In the genomic region with DNA sequence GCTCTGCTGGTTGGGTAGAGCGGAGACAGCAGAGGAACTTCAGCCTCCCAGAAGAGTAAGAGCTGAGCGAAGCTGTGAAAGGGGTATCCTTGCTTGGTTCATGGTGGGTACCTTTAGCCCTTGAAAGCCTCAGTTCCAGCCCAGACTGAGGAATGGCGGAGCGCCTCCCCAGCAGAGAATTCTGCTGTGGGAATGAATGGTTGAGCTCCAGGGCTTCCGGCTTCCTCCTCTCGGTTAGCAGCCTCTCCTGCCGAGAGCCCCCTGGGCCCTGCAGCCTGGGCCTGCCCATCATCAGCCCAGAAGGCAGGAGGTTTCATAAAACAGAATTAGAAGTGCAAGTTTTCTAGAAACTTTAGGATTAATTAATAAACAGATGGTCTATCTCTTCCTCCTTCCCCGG, we compare ENCODE assay signal across 24 cellular contexts.
"Had no signal": no experiment of that assay in that cellular context is flagged by ENCODE, and none has a peak within 500 bp of the region (broad histone marks: within the 10 kb centered on the region; RNA-seq: fewer than 3 reads in every experiment).

No MANE protein-coding gene starts in this region.

- H3K4me1 ChIP-seq: breast epithelium, colonic mucosa had no signal

- H3K27ac ChIP-seq: breast epithelium, colonic mucosa, dorsolateral prefrontal cortex, epithelial cell of prostate, heart right ventricle, ovary, psoas muscle, right atrium auricular region, tibial artery had no signal

- H3K9me3 Mint-ChIP-seq: activated B cell treated with CpG ODN at 0.5 μM for 24 hours; activated naive CD8-positive, alpha-beta T cell treated with anti-CD3 and anti-CD28 coated beads for 36 hours; activated T-helper 1 cell treated with anti-CD3 and anti-CD28 coated beads, Interleukin-12 subunit alpha, Interleukin-12 subunit beta, Interleukin-2, Interleukin-4 antibody, amounts not matched to agents 30 ng/mL and 10 ng/mL and 1 ng/mL, durations not matched to agents 14 hours and 24 hours and 36 hours; central memory CD8-positive, alpha-beta T cell had no signal

- H3K4me3 Mint-ChIP-seq: activated B cell treated with CpG ODN at 0.5 μM for 24 hours; activated CD4-positive, alpha-beta T cell treated with anti-CD3 and anti-CD28 coated beads for 36 hours; activated naive CD8-positive, alpha-beta T cell treated with anti-CD3 and anti-CD28 coated beads for 36 hours; activated T-helper 1 cell treated with anti-CD3 and anti-CD28 coated beads, Interleukin-12 subunit alpha, Interleukin-12 subunit beta, Interleukin-2, Interleukin-4 antibody, amounts not matched to agents 30 ng/mL and 10 ng/mL and 1 ng/mL, durations not matched to agents 14 hours and 24 hours and 36 hours; central memory CD8-positive, alpha-beta T cell; T-helper 17 cell had no signal

- H3K36me3 ChIP-seq: breast epithelium, colonic mucosa, heart right ventricle, ovary, right atrium auricular region, tibial artery had no signal

- H3K36me3 Mint-ChIP-seq: activated naive CD8-positive, alpha-beta T cell treated with anti-CD3 and anti-CD28 coated beads for 36 hours had no signal

- H3K9me3 ChIP-seq: breast epithelium, colonic mucosa, heart right ventricle, mucosa of descending colon, ovary, psoas muscle, right atrium auricular region, tibial artery had no signal

- H3K27ac Mint-ChIP-seq: activated B cell treated with CpG ODN at 0.5 μM for 24 hours; activated CD4-positive, alpha-beta T cell treated with anti-CD3 and anti-CD28 coated beads for 36 hours; activated naive CD8-positive, alpha-beta T cell treated with anti-CD3 and anti-CD28 coated beads for 36 hours; activated T-helper 1 cell treated with anti-CD3 and anti-CD28 coated beads, Interleukin-12 subunit alpha, Interleukin-12 subunit beta, Interleukin-2, Interleukin-4 antibody, amounts not matched to agents 30 ng/mL and 10 ng/mL and 1 ng/mL, durations not matched to agents 14 hours and 24 hours and 36 hours; T-helper 17 cell had no signal

- H3K4me3 ChIP-seq: breast epithelium, colonic mucosa, dorsolateral prefrontal cortex, heart right ventricle, mucosa of descending colon, ovary, psoas muscle, right atrium auricular region, tibial artery had no signal

- H3K27me3 Mint-ChIP-seq: activated B cell treated with CpG ODN at 0.5 μM for 24 hours; activated CD4-positive, alpha-beta T cell treated with anti-CD3 and anti-CD28 coated beads for 36 hours; activated naive CD8-positive, alpha-beta T cell treated with anti-CD3 and anti-CD28 coated beads for 36 hours had no signal

- H3K27me3 ChIP-seq: breast epithelium, colonic mucosa, dorsolateral prefrontal cortex, heart right ventricle, ovary, right atrium auricular region, tibial artery had no signal

- DNase-seq: activated B cell treated with CpG ODN at 0.5 μM for 24 hours; activated CD4-positive, alpha-beta T cell treated with anti-CD3 and anti-CD28 coated beads for 36 hours; activated CD4-positive, alpha-beta T cell treated with anti-CD3 and anti-CD28 coated beads, Interleukin-2, amount 50 U/mL, for 4 hours; activated naive CD4-positive, alpha-beta T cell; activated naive CD8-positive, alpha-beta T cell treated with anti-CD3 and anti-CD28 coated beads for 36 hours; activated T-cell treated with anti-CD3 and anti-CD28 coated beads for 4 hours; colonic mucosa; dorsolateral prefrontal cortex; heart right ventricle; left cardiac atrium; mucosa of descending colon; ovary; psoas muscle; stimulated activated CD4-positive, alpha-beta T cell treated with anti-CD3 and anti-CD28 coated beads, Interleukin-4, amount 100 ng/mL, for 24 hours; stimulated activated naive CD8-positive, alpha-beta T cell treated with anti-CD3 and anti-CD28 coated beads, Interleukin-15, Interleukin-2, amounts not matched to agents 100 U/mL and 50 U/mL, for 24 hours; substantia nigra; SW 1271; T-helper 17 cell; tibial artery had no signal

- H3K4me1 Mint-ChIP-seq: activated B cell treated with CpG ODN at 0.5 μM for 24 hours; activated CD4-positive, alpha-beta T cell treated with anti-CD3 and anti-CD28 coated beads for 36 hours; activated naive CD8-positive, alpha-beta T cell treated with anti-CD3 and anti-CD28 coated beads for 36 hours had no signal
